Comparison of ENCODE assay signal across 9 cellular contexts in genomic region chr5:122726990-122727616, GRCh38. TPM values are rescaled to one million over a fixed set of nuclear protein-coding genes. Genes with fewer than 3 reads are reported as not detected.
DNase-seq lines count a peak whose midpoint lies in the region; ATAC-seq and TF ChIP-seq lines count a peak whose summit lies in the region.
"Had no signal": no experiment of that assay in that cellular context is flagged by ENCODE, and none has a peak within 500 bp of the region (broad histone marks: within the 10 kb centered on the region; RNA-seq: fewer than 3 reads in every experiment).

No MANE protein-coding gene starts in this region.

- ATAC-seq in GM19351 (IDR thresholded peaks at IDR 0.05; ENCODE audit: unreplicated experiment) (peak; percentile 63), HG03378 (IDR thresholded peaks at IDR 0.05; ENCODE audit: unreplicated experiment) (peak; percentile 67)

- no peak overlapping the region for H3K4me2 ChIP-seq in neural progenitor cell
- H3K4me2 ChIP-seq: BLaER1 had no signal

- H3K9me3 Mint-ChIP-seq in neural progenitor cell: no peaks in the 10 kb centered on the region

- H3K27me3 Mint-ChIP-seq in neural progenitor cell (ENCODE audit: insufficient read depth, low read depth): no peaks in the 10 kb centered on the region

- DNase-seq in choroid plexus epithelial cell (ENCODE audit: low read depth) (peak; percentile 76), neural progenitor cell (ENCODE audit: low spot score) (no peak), NOMO-1 treated with DMSO at 0.1 percent for 48 hours (lab: John Stamatoyannopoulos, UW; ENCODE audit: unreplicated experiment) (no peak), RPMI8226 (no peak)
- DNase-seq in activated CD8-positive, alpha-beta memory T cell treated with anti-CD3 and anti-CD28 coated beads, Interleukin-2, amount 50 U/mL, for 48 hours: no peak

- no peak overlapping the region for H3K9ac ChIP-seq in neural progenitor cell
- H3K9ac ChIP-seq: BLaER1 had no signal

- peaks cover 25% of the 10 kb centered on the region for H3K4me1 ChIP-seq in ACC112 (ENCODE audit: control insufficient read depth, insufficient read depth, low read length, unreplicated experiment)
- no peaks in the 10 kb centered on the region for H3K4me1 ChIP-seq in neural progenitor cell

- H3K27ac Mint-ChIP-seq in neural progenitor cell: no peak overlapping the region

- no peaks in the 10 kb centered on the region for H3K36me3 Mint-ChIP-seq in neural progenitor cell

- H3K27me3 ChIP-seq in ACC112 (ENCODE audit: insufficient read depth, low read length): no peaks in the 10 kb centered on the region
- H3K27me3 ChIP-seq in neural progenitor cell: no peaks in the 10 kb centered on the region
- H3K27me3 ChIP-seq: BLaER1 had no signal

- no peaks in the 10 kb centered on the region for H3K4me1 Mint-ChIP-seq in neural progenitor cell

- no peaks in the 10 kb centered on the region for H3F3A ChIP-seq in neural progenitor cell (ENCODE audit: low read depth)

- H4K20me1 ChIP-seq in neural progenitor cell (ENCODE audit: low read depth): no peaks in the 10 kb centered on the region
- H4K20me1 ChIP-seq: BLaER1 had no signal

- no peaks in the 10 kb centered on the region for H3K36me3 ChIP-seq in ACC112 (ENCODE audit: insufficient read depth, low read length)
- no peaks in the 10 kb centered on the region for H3K36me3 ChIP-seq in neural progenitor cell
- H3K36me3 ChIP-seq: BLaER1 had no signal

- H3K27ac ChIP-seq in ACC112 (ENCODE audit: low read depth, low read length) (peak overlapping the region; percentile 72), neural progenitor cell (no peak overlapping the region)
- H3K27ac ChIP-seq: BLaER1 had no signal

- TF ChIP-seq CTCF in choroid plexus epithelial cell (conservative IDR thresholded peaks at IDR 0.05; ENCODE audit: low read depth, low read length) (no peak), neural progenitor cell (IDR thresholded peaks at IDR 0.05) (no peak)

- H3K4me3 ChIP-seq in ACC112 (ENCODE audit: low read depth, low read length) (peak overlapping the region; percentile 70), choroid plexus epithelial cell (ENCODE audit: low read depth, low read length) (no peak overlapping the region), neural progenitor cell (no peak overlapping the region)
- H3K4me3 ChIP-seq: BLaER1 had no signal

- H3K79me2 ChIP-seq in ACC112 (ENCODE audit: control insufficient read depth, insufficient read depth, low read length, unreplicated experiment) (no peaks in the 10 kb centered on the region), neural progenitor cell (ENCODE audit: low read depth) (no peaks in the 10 kb centered on the region)

- no peaks in the 10 kb centered on the region for H3K9me3 ChIP-seq in neural progenitor cell (ENCODE audit: low read depth)
- H3K9me3 ChIP-seq: BLaER1 had no signal

- no peak overlapping the region for H3K4me3 Mint-ChIP-seq in neural progenitor cell

- H2AFZ ChIP-seq in ACC112 (ENCODE audit: low read length, unreplicated experiment) (peak overlapping the region; percentile 95), neural progenitor cell (replicated peaks) (no peak overlapping the region)

RNA-seq across cellular contexts. Expression of gene SNX2, which starts 47.8 kb away (rescaled TPM):
- 71.0 and 73.0 TPM in 2 replicates for total RNA-seq in neural progenitor cell (ENCODE audit: low replicate concordance)
